ENCODE assay signal across 8 cellular contexts in genomic region chr17:75978938-75979704, GRCh38. TPM values are rescaled to one million over a fixed set of nuclear protein-coding genes. Genes with fewer than 3 reads are reported as not detected.
DNase-seq lines count a peak whose midpoint lies in the region; ATAC-seq and TF ChIP-seq lines count a peak whose summit lies in the region.

Gene ACOX1 (minus strand): TSS chr17:75979166. CDS start chr17:75979073, 93 bp downstream.
A gene with protein sequence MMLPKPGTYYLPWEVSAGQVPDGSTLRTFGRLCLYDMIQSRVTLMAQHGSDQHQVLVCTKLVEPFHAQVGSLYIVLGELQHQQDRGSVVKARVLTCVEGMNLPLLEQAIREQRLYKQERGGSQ (plus strand): TSS chr17:75979240. CDS start chr17:75986193, 6,953 bp downstream.

- no peaks in the 10 kb centered on the region for H3K9me3 ChIP-seq in BE2C

- DNase-seq in BE2C: peak; percentile 99
- DNase-seq in GM19238 (ENCODE audit: insufficient read length, low spot score): peak; percentile 85
- peak; percentile 97 for DNase-seq in NCI-H524 treated with DMSO at 0.1 percent for 48 hours (lab: John Stamatoyannopoulos, UW)
- DNase-seq in activated CD4-positive, alpha-beta T cell treated with anti-CD3 and anti-CD28 coated beads for 4 hours: peak; percentile 94 to 95
- DNase-seq in kidney tubule cell (ENCODE audit: low spot score): peak; percentile 97
- DNase-seq in stimulated activated CD4-positive, alpha-beta T cell treated with anti-CD3 and anti-CD28 coated beads, Interleukin-1b, Interleukin-23, amount 100 ng/mL, for 24 hours (ENCODE audit: low read depth in 4 of 4, low spot score in 1 of 4): peak; percentile 88 to 98 (median 94)

- no peaks in the 10 kb centered on the region for H3K36me3 ChIP-seq in BE2C

- H3K27ac ChIP-seq in cingulate gyrus (ENCODE audit: low read depth, low read length): peak within 1 kb of the TSS; percentile 98

- peak; percentile 20 for TF ChIP-seq CTCF in BE2C (IDR thresholded peaks at IDR 0.05; ENCODE audit: low read depth, low read length)

- peak within 1 kb of the TSS; percentile 96 for H3K4me3 ChIP-seq in BE2C (ENCODE audit: low read depth, low read length)

- peak; percentile 81 for ATAC-seq in HG03442 (IDR thresholded peaks at IDR 0.05; ENCODE audit: unreplicated experiment)

- H3K4me1 ChIP-seq in BE2C: peaks cover 9% of the 10 kb centered on the region

- H3K27me3 ChIP-seq in BE2C: no peaks in the 10 kb centered on the region

RNA-seq across cellular contexts. Expression of gene ACOX1, which starts in this region (rescaled TPM):
- polyA plus RNA-seq in BE2C (2012; ENCODE audit: insufficient read depth, insufficient read length, low read depth): 8.8 TPM

RNA-seq across cellular contexts. Expression of the second gene that starts in this region (rescaled TPM):
- polyA plus RNA-seq in BE2C (2012; ENCODE audit: insufficient read depth, insufficient read length, low read depth): 22.5 TPM

Comparison
In these comparisons a context has a peak if more than half of its experiments do, and no peak if none do; other contexts are left out.
1. Peak in every context shown above with its lines: DNase-seq, ATAC-seq, H3K4me3 ChIP-seq and H3K27ac ChIP-seq.